27 cellular contexts compared by ENCODE assay signal in the genomic region with DNA sequence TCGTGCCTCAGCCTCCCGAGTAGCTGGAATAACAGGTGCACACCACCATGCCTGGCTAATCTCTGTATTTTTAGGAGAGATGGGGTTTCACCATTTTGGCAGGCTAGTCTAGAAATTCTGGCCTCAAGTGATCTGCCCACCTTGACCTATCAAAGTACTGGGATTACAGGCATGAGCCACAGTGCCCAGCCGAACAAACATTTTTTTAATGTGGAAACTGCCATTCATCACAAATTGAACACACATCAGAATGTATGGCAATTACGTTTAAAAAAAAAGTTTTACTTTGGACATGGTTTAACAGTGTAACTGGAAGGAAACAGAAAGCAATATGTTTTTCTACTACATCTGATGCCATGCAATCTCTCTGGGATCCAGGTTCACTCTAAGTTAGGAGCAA.
"Had no signal": no experiment of that assay in that cellular context is flagged by ENCODE, and none has a peak within 500 bp of the region (broad histone marks: within the 10 kb centered on the region; RNA-seq: fewer than 3 reads in every experiment).

No MANE protein-coding gene starts in this region.

- H3K36me3 ChIP-seq: colonic mucosa, esophagus muscularis mucosa, esophagus squamous epithelium, gastrocnemius medialis, gastroesophageal sphincter, heart left ventricle, heart right ventricle had no signal

- FAIRE-seq: colon, endometrium, frontal cortex had no signal

- H3K4me3 ChIP-seq: colonic mucosa, coronary artery, dorsolateral prefrontal cortex, esophagus muscularis mucosa, esophagus squamous epithelium, gastrocnemius medialis, gastroesophageal sphincter, heart left ventricle, heart right ventricle had no signal

- ATAC-seq: effector memory CD8-positive, alpha-beta T cell; esophagus mucosa; foreskin keratinocyte; gastrocnemius medialis; gastroesophageal sphincter; heart left ventricle; heart right ventricle had no signal

- H3K4me1 ChIP-seq: colonic mucosa, esophagus muscularis mucosa, gastroesophageal sphincter, heart left ventricle, heart right ventricle had no signal

- H3K27me3 ChIP-seq: colonic mucosa, dorsolateral prefrontal cortex, esophagus muscularis mucosa, esophagus squamous epithelium, foreskin keratinocyte, gastrocnemius medialis, gastroesophageal sphincter, heart left ventricle, heart right ventricle had no signal

- H3K9me3 ChIP-seq: colonic mucosa, esophagus muscularis mucosa, esophagus squamous epithelium, gastrocnemius medialis, gastroesophageal sphincter, heart left ventricle, heart right ventricle had no signal

- DNase-seq: colonic mucosa; cortex of kidney; dermis blood vessel endothelial cell; dorsolateral prefrontal cortex; effector CD4-positive, alpha-beta T cell; effector CD8-positive, alpha-beta T cell; effector memory CD4-positive, alpha-beta T cell; effector memory CD8-positive, alpha-beta T cell; endodermal cell; erythroblast; esophagus squamous epithelium; foreskin fibroblast; foreskin keratinocyte; foreskin melanocyte; gastrocnemius medialis; glutamatergic neuron; head of caudate nucleus; heart left ventricle; heart right ventricle had no signal

- H3K27ac ChIP-seq: colonic mucosa, coronary artery, dorsolateral prefrontal cortex, epithelial cell of prostate, esophagus muscularis mucosa, esophagus squamous epithelium, foreskin keratinocyte, gastrocnemius medialis, gastroesophageal sphincter, heart left ventricle, heart right ventricle had no signal
